ENCODE assay signal across 8 cellular contexts in the genomic region with DNA sequence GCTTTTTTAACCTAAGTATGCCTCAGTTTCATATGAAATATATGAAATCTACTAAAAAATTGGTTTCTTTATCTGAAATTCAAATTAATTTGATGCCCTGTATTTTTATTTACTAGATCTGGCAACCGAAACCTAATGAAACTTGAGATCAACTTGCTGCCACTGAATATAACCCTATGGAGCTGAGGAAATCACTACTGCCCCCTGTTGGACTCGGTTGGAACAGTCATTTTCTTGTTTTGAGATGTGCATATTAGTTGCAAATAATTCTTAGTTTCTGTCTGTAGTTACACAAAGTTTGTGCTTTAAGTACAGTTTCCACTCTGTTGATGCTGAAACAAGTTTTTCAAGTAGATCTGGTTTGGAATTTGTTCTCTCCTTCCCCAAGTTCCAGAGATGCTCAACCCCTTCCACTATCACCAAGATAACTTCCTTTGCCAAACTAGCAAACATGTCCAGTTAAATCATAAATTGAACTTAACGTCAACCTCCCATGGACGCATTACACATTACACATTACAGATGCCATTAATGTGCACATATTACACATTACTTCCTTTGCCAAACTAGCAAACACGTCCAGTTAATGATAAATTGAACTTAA.
DNase-seq lines count a peak whose midpoint lies in the region; ATAC-seq, FAIRE-seq and TF ChIP-seq lines count a peak whose summit lies in the region.

No MANE protein-coding gene starts in this region.

- ATAC-seq in GM18511 (IDR thresholded peaks at IDR 0.05; ENCODE audit: unreplicated experiment) (no peak), GM19324 (IDR thresholded peaks at IDR 0.05; ENCODE audit: low FRiP score, unreplicated experiment) (no peak)

- TF ChIP-seq EP300 in Ishikawa (IDR thresholded peaks at IDR 0.05; ENCODE audit: borderline replicate concordance), result no peak

- FAIRE-seq in RCC 7860 (lab: Jason Lieb, UNC) (peak; percentile 53), islet of Langerhans (lab: Jason Lieb, UNC) (peak; percentile 24)

- TF ChIP-seq RAD21 in Ishikawa (IDR thresholded peaks at IDR 0.05; ENCODE audit: low read depth), result peak; percentile 68

- DNase-seq in ELF-1 (ENCODE audit: low read depth, low spot score) (peak; percentile 30), RCC 7860 (ENCODE audit: low spot score) (peak; percentile 45), astrocyte of the hippocampus (ENCODE audit: low read depth, low spot score) (peak; percentile 64)
- peak; percentile 48 for DNase-seq in stimulated activated CD4-positive, alpha-beta T cell treated with anti-CD3 and anti-CD28 coated beads, Interleukin-4, amount 100 ng/mL, for 24 hours

TF ChIP-seq in Ishikawa, 13 proteins besides CTCF, POLR2A, EP300 and RAD21:
- no peak for TF ChIP-seq EGR1 (IDR thresholded peaks at IDR 0.05)
- no peak for TF ChIP-seq MAX (IDR thresholded peaks at IDR 0.05)
- no peak for TF ChIP-seq ZBTB7A (IDR thresholded peaks at IDR 0.05; ENCODE audit: low read depth)
- TF ChIP-seq YY1 (IDR thresholded peaks at IDR 0.05; ENCODE audit: low read depth), result no peak
- no peak for TF ChIP-seq FOXM1 (IDR thresholded peaks at IDR 0.05; ENCODE audit: borderline replicate concordance, low read depth)
- TF ChIP-seq TCF12 (IDR thresholded peaks at IDR 0.05; ENCODE audit: low read depth), result no peak
- TF ChIP-seq NFIC (IDR thresholded peaks at IDR 0.05), result no peak
- no peak for TF ChIP-seq REST (IDR thresholded peaks at IDR 0.05; ENCODE audit: low read depth)
- TF ChIP-seq TAF1 (IDR thresholded peaks at IDR 0.05; ENCODE audit: low read depth), result no peak
- TF ChIP-seq CREB1 (IDR thresholded peaks at IDR 0.05; ENCODE audit: low read depth), result no peak
- TF ChIP-seq, protein P1, sequence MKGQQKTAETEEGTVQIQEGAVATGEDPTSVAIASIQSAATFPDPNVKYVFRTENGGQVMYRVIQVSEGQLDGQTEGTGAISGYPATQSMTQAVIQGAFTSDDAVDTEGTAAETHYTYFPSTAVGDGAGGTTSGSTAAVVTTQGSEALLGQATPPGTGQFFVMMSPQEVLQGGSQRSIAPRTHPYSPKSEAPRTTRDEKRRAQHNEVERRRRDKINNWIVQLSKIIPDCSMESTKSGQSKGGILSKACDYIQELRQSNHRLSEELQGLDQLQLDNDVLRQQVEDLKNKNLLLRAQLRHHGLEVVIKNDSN (IDR thresholded peaks at IDR 0.05), result no peak
- TF ChIP-seq TEAD4 (IDR thresholded peaks at IDR 0.05), result no peak
- no peak for TF ChIP-seq CEBPB (IDR thresholded peaks at IDR 0.05)
